ENCODE assay signal across 8 cellular contexts in the genomic region with DNA sequence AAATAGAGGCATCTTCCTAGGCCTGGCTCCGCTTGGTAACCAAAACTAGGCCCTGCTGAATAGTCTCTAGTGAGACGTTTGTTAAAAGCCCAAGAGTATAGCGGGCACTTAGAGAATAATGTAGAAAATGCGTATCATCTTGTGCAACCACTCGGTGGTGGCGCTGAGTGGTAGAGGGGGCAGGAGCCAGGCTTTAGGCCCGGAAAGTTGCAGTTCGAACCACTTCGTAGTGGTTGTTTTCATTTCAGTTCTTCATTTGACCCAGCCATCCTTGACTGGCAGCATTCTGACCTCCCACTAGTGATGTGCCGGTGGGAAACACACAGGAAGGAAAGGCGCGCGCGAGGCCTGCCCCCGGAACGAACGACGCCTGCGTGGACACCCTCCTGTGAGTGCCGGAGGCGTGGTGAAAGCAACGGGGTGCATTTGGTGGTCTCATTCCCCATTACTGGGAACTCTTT. TPM values are rescaled to one million over a fixed set of nuclear protein-coding genes. Genes with fewer than 3 reads are reported as not detected.
A peak's percentile ranks its signal among the peaks of the same experiment; 100 is the strongest.
DNase-seq lines count a peak whose midpoint lies in the region; ATAC-seq and TF ChIP-seq lines count a peak whose summit lies in the region.

No MANE protein-coding gene starts in this region.

- DNase-seq in left cardiac atrium (no peak), left ventricle myocardium superior (no peak), glutamatergic neuron (peak; percentile 28), right atrium auricular region (ENCODE audit: low spot score) (no peak), H4 (ENCODE audit: low spot score) (no peak)
- DNase-seq in activated CD4-positive, alpha-beta T cell treated with anti-CD3 and anti-CD28 coated beads, Interleukin-2, amount 10 ng/mL, durations not matched to agents 24 days and 14 days: peak; percentile 68

- peaks cover 61% of the 10 kb centered on the region for H3K27me3 Mint-ChIP-seq in activated CD4-positive, alpha-beta T cell treated with anti-CD3 and anti-CD28 coated beads, Interleukin-2, amount 10 ng/mL, durations not matched to agents 24 days and 14 days
- H3K27me3 Mint-ChIP-seq in glutamatergic neuron (ENCODE audit: unreplicated experiment): peaks cover 15% of the 10 kb centered on the region
- peaks cover 77% of the 10 kb centered on the region for H3K27me3 Mint-ChIP-seq in stimulated activated naive CD8-positive, alpha-beta T cell treated with anti-CD3 and anti-CD28 coated beads, Interleukin-15, Interleukin-2, amounts not matched to agents 100 ng/mL and 50 ng/mL, for 24 hours

- no peaks in the 10 kb centered on the region for H3K27me3 ChIP-seq in right atrium auricular region

- peak; percentile 55 to 72 for ATAC-seq in left cardiac atrium
- ATAC-seq in left ventricle myocardium superior: no peak
- ATAC-seq in HG03442 (IDR thresholded peaks at IDR 0.05; ENCODE audit: unreplicated experiment): no peak

- intact Hi-C loops in left cardiac atrium (cut with DNase I): no loop called here
- intact Hi-C loops in left ventricle myocardium superior (cut with micrococcal nuclease): no loop called here
- intact Hi-C loops in activated CD4-positive, alpha-beta T cell treated with anti-CD3 and anti-CD28 coated beads, Interleukin-2, amount 10 ng/mL, durations not matched to agents 24 days and 14 days (cut with micrococcal nuclease): loop anchor here (1.0 to 2.0 kb wide), 2 partner anchors 44 to 53 kb away; a partner anchor contains a TSS

- peaks cover 18% of the 10 kb centered on the region for H3K4me1 Mint-ChIP-seq in activated CD4-positive, alpha-beta T cell treated with anti-CD3 and anti-CD28 coated beads, Interleukin-2, amount 10 ng/mL, durations not matched to agents 24 days and 14 days
- peaks cover 6% of the 10 kb centered on the region for H3K4me1 Mint-ChIP-seq in glutamatergic neuron (ENCODE audit: low read depth, unreplicated experiment)
- peaks cover 24% of the 10 kb centered on the region for H3K4me1 Mint-ChIP-seq in stimulated activated naive CD8-positive, alpha-beta T cell treated with anti-CD3 and anti-CD28 coated beads, Interleukin-15, Interleukin-2, amounts not matched to agents 100 ng/mL and 50 ng/mL, for 24 hours (ENCODE audit: low read depth)

- H3K36me3 Mint-ChIP-seq in activated CD4-positive, alpha-beta T cell treated with anti-CD3 and anti-CD28 coated beads, Interleukin-2, amount 10 ng/mL, durations not matched to agents 24 days and 14 days (ENCODE audit: low read depth): no peaks in the 10 kb centered on the region
- H3K36me3 Mint-ChIP-seq in glutamatergic neuron (ENCODE audit: unreplicated experiment): no peaks in the 10 kb centered on the region
- H3K36me3 Mint-ChIP-seq in stimulated activated naive CD8-positive, alpha-beta T cell treated with anti-CD3 and anti-CD28 coated beads, Interleukin-15, Interleukin-2, amounts not matched to agents 100 ng/mL and 50 ng/mL, for 24 hours (ENCODE audit: low read depth): no peaks in the 10 kb centered on the region

- H3K27ac ChIP-seq in right atrium auricular region: no peak overlapping the region

- peaks cover 17% of the 10 kb centered on the region for H3K9me3 Mint-ChIP-seq in activated CD4-positive, alpha-beta T cell treated with anti-CD3 and anti-CD28 coated beads, Interleukin-2, amount 10 ng/mL, durations not matched to agents 24 days and 14 days
- peaks cover 14% of the 10 kb centered on the region for H3K9me3 Mint-ChIP-seq in glutamatergic neuron (ENCODE audit: unreplicated experiment)
- H3K9me3 Mint-ChIP-seq in stimulated activated naive CD8-positive, alpha-beta T cell treated with anti-CD3 and anti-CD28 coated beads, Interleukin-15, Interleukin-2, amounts not matched to agents 100 ng/mL and 50 ng/mL, for 24 hours: peaks cover 10% of the 10 kb centered on the region

- H3K4me1 ChIP-seq in right atrium auricular region: no peaks in the 10 kb centered on the region

- TF ChIP-seq CTCF in glutamatergic neuron (IDR thresholded peaks at IDR 0.05; ENCODE audit: partially characterized antibody, unreplicated experiment): no peak
- no peak for TF ChIP-seq CTCF in right atrium auricular region (IDR thresholded peaks at IDR 0.05)

- peak overlapping the region in 1 of 2 donors; percentile 15 for H3K4me3 ChIP-seq in right atrium auricular region

- H3K4me3 Mint-ChIP-seq in activated CD4-positive, alpha-beta T cell treated with anti-CD3 and anti-CD28 coated beads, Interleukin-2, amount 10 ng/mL, durations not matched to agents 24 days and 14 days: peak overlapping the region; percentile 80
- H3K4me3 Mint-ChIP-seq in glutamatergic neuron (ENCODE audit: unreplicated experiment): peak overlapping the region; percentile 93
- H3K4me3 Mint-ChIP-seq in stimulated activated naive CD8-positive, alpha-beta T cell treated with anti-CD3 and anti-CD28 coated beads, Interleukin-15, Interleukin-2, amounts not matched to agents 100 ng/mL and 50 ng/mL, for 24 hours: peak overlapping the region; percentile 68

- no peaks in the 10 kb centered on the region for H3K9me3 ChIP-seq in right atrium auricular region

- H3K36me3 ChIP-seq in right atrium auricular region: no peaks in the 10 kb centered on the region

- H3K27ac Mint-ChIP-seq in activated CD4-positive, alpha-beta T cell treated with anti-CD3 and anti-CD28 coated beads, Interleukin-2, amount 10 ng/mL, durations not matched to agents 24 days and 14 days: no peak overlapping the region
- H3K27ac Mint-ChIP-seq in glutamatergic neuron (ENCODE audit: unreplicated experiment): peak overlapping the region; percentile 59
- H3K27ac Mint-ChIP-seq in stimulated activated naive CD8-positive, alpha-beta T cell treated with anti-CD3 and anti-CD28 coated beads, Interleukin-15, Interleukin-2, amounts not matched to agents 100 ng/mL and 50 ng/mL, for 24 hours: no peak overlapping the region

RNA-seq across cellular contexts. Expression of a gene that starts 18.0 kb away (rescaled TPM):
- total RNA-seq in left cardiac atrium (not detected), left ventricle myocardium superior (not detected), glutamatergic neuron (ENCODE audit: unreplicated experiment) (not detected), right atrium auricular region (not detected)
- not detected in 2 replicates for total RNA-seq in activated CD4-positive, alpha-beta T cell treated with anti-CD3 and anti-CD28 coated beads, Interleukin-2, amount 10 ng/mL, durations not matched to agents 24 days and 14 days
- total RNA-seq in H4 (2014; rRNA removed; shearing (Covaris generic)): not detected in 2 replicates

RNA-seq across cellular contexts. Expression of a gene that starts 28.1 kb away (rescaled TPM):
- not detected for total RNA-seq in left cardiac atrium
- not detected for total RNA-seq in left ventricle myocardium superior
- total RNA-seq in activated CD4-positive, alpha-beta T cell treated with anti-CD3 and anti-CD28 coated beads, Interleukin-2, amount 10 ng/mL, durations not matched to agents 24 days and 14 days: not detected in 2 replicates
- not detected for total RNA-seq in glutamatergic neuron (ENCODE audit: unreplicated experiment)
- not detected for total RNA-seq in right atrium auricular region
- total RNA-seq in H4 (2014; rRNA removed; shearing (Covaris generic)): not detected in 2 replicates

Comparison
In these comparisons a context has a peak if more than half of its experiments do, and no peak if none do; other contexts are left out.
1. ATAC-seq: peak in left cardiac atrium (2 of 2); none in left ventricle myocardium superior (single experiment) and HG03442 (single experiment).
2. DNase-seq: peak in activated CD4-positive, alpha-beta T cell treated with anti-CD3 and anti-CD28 coated beads, Interleukin-2, amount 10 ng/mL, durations not matched to agents 24 days and 14 days (single experiment) and glutamatergic neuron (single experiment); none in left cardiac atrium (single experiment), left ventricle myocardium superior (single experiment), right atrium auricular region (single experiment) and H4 (single experiment).
3. Peak in every context shown above with its lines, with median percentiles within 50 percentile points of each other: H3K4me3 Mint-ChIP-seq.